In genomic region chr7:138954545-138955475, GRCh38 we compare ENCODE assay signal across 18 cellular contexts. TPM values are rescaled to one million over a fixed set of nuclear protein-coding genes. Genes with fewer than 3 reads are reported as not detected.
DNase-seq lines count a peak whose midpoint lies in the region; ATAC-seq and TF ChIP-seq lines count a peak whose summit lies in the region.
"Had no signal": no experiment of that assay in that cellular context is flagged by ENCODE, and none has a peak within 500 bp of the region (broad histone marks: within the 10 kb centered on the region; RNA-seq: fewer than 3 reads in every experiment).

No MANE protein-coding gene starts in this region.

- 64% methylated on average over 13 of the region's 14 CpGs for WGBS in mammary epithelial cell (ENCODE audit: low coverage, missing lambda C conversion rate)

- in situ Hi-C loops in mammary epithelial cell (cut with MboI; ENCODE audit: low sequenced_read_pairs in 2 of 2): no loop called here

- no peaks in the 10 kb centered on the region for H3K36me3 ChIP-seq in mammary epithelial cell (ENCODE audit: insufficient read depth, low read length)
- no peaks in the 10 kb centered on the region for H3K36me3 ChIP-seq in WERI-Rb-1
- H3K36me3 ChIP-seq in iPS-20b (ENCODE audit: insufficient read depth, low read depth, low read length): no peaks in the 10 kb centered on the region
- H3K36me3 ChIP-seq in upper lobe of right lung: no peaks in the 10 kb centered on the region
- H3K36me3 ChIP-seq: HAP-1 had no signal

- no peaks in the 10 kb centered on the region for H3K27me3 ChIP-seq in mammary epithelial cell (ENCODE audit: insufficient read depth, low read length)
- H3K27me3 ChIP-seq in WERI-Rb-1 (ENCODE audit: insufficient read depth, low read depth, severe bottlenecking): no peaks in the 10 kb centered on the region
- H3K27me3 ChIP-seq in iPS-20b (ENCODE audit: insufficient read depth, low read length): no peaks in the 10 kb centered on the region
- no peaks in the 10 kb centered on the region for H3K27me3 ChIP-seq in upper lobe of right lung
- H3K27me3 ChIP-seq: BLaER1 had no signal

- H3K36me3 Mint-ChIP-seq in MCF 10A (ENCODE audit: insufficient read depth, unreplicated experiment): peaks cover 4% of the 10 kb centered on the region
- H3K36me3 Mint-ChIP-seq in activated CD4-positive, alpha-beta memory T cell treated with anti-CD3 and anti-CD28 coated beads for 36 hours: no peaks in the 10 kb centered on the region

- H3K9ac ChIP-seq in mammary epithelial cell (ENCODE audit: insufficient read depth, low read length) (no peak overlapping the region), iPS-20b (ENCODE audit: low read depth, low read length) (no peak overlapping the region)
- H3K9ac ChIP-seq: BLaER1 had no signal

- H3K4me1 ChIP-seq in mammary epithelial cell (ENCODE audit: insufficient read depth, low read length) (no peaks in the 10 kb centered on the region), iPS-20b (ENCODE audit: insufficient read depth, low read length) (0 out of 2 replicates have a peak, but pooled peaks cover 11% of the 10 kb centered on the region), upper lobe of right lung (no peaks in the 10 kb centered on the region)

- dilution Hi-C loops in mammary epithelial cell (cut with HindIII; ENCODE audit: low sequenced_read_pairs): no loop called here

- BruUV-seq in MCF 10A (replicated peaks; lab: Mats Ljungman, UMichigan) (no TSS peak), mammary epithelial cell (replicated peaks; lab: Mats Ljungman, UMichigan) (no TSS peak)

- no peak overlapping the region for H3K4me3 ChIP-seq in mammary epithelial cell (replicated peaks in 1 of 3; ENCODE audit: insufficient read depth in 1 of 3, low read depth in 2 of 3, low read length in 3 of 3)
- no peak overlapping the region for H3K4me3 ChIP-seq in WERI-Rb-1 (ENCODE audit: low read depth, low read length)
- no peak overlapping the region for H3K4me3 ChIP-seq in iPS-20b (ENCODE audit: low read length)
- no peak overlapping the region for H3K4me3 ChIP-seq in upper lobe of right lung
- H3K4me3 ChIP-seq: BLaER1, HAP-1, K562 had no signal

- no peaks in the 10 kb centered on the region for H3K9me3 Mint-ChIP-seq in MCF 10A (ENCODE audit: unreplicated experiment)
- H3K9me3 Mint-ChIP-seq in activated CD4-positive, alpha-beta memory T cell treated with anti-CD3 and anti-CD28 coated beads for 36 hours: peaks cover 13% of the 10 kb centered on the region

- H3K27ac ChIP-seq in mammary epithelial cell (ENCODE audit: insufficient read depth, low read depth, low read length): no peak overlapping the region
- no peak overlapping the region for H3K27ac ChIP-seq in WERI-Rb-1
- peak overlapping the region; percentile 10 for H3K27ac ChIP-seq in iPS-20b (ENCODE audit: low read length)
- no peak overlapping the region for H3K27ac ChIP-seq in upper lobe of right lung
- H3K27ac ChIP-seq: BLaER1, HL-60 had no signal

- H3K27ac Mint-ChIP-seq in MCF 10A (ENCODE audit: low read depth, unreplicated experiment): peak overlapping the region; percentile 3
- H3K27ac Mint-ChIP-seq in activated CD4-positive, alpha-beta memory T cell treated with anti-CD3 and anti-CD28 coated beads for 36 hours: no peak overlapping the region

- DNase-seq in MCF 10A (ENCODE audit: unreplicated experiment) (no peak), mammary epithelial cell (no peak), WERI-Rb-1 (peak; percentile 22), upper lobe of right lung (no peak), HuH-7 (ENCODE audit: low spot score) (no peak), SKM-1 (lab: John Stamatoyannopoulos, UW; ENCODE audit: unreplicated experiment) (no peak)
- DNase-seq in activated CD4-positive, alpha-beta memory T cell treated with anti-CD3 and anti-CD28 coated beads for 36 hours: no peak
- DNase-seq: CD8-positive, alpha-beta memory T cell; DMS 273 treated with DMSO at 0.1 percent for 48 hours; GF-D8; NCI-H1417 treated with DMSO at 0.1 percent for 48 hours; NCI-H1930; PC-3 had no signal

- no peaks in the 10 kb centered on the region for H3K27me3 Mint-ChIP-seq in MCF 10A (ENCODE audit: insufficient read depth, unreplicated experiment)
- peaks cover 3% of the 10 kb centered on the region for H3K27me3 Mint-ChIP-seq in activated CD4-positive, alpha-beta memory T cell treated with anti-CD3 and anti-CD28 coated beads for 36 hours

- H3K4me2 ChIP-seq in mammary epithelial cell (ENCODE audit: insufficient read depth, low read depth, low read length): no peak overlapping the region
- H3K4me2 ChIP-seq: BLaER1 had no signal

- intact Hi-C loops in MCF 10A (cut with micrococcal nuclease): no loop called here
- intact Hi-C loops in mammary epithelial cell (cut with micrococcal nuclease): no loop called here
- intact Hi-C loops in upper lobe of right lung (cut with DNase I): no loop called here
- intact Hi-C loops in activated CD4-positive, alpha-beta memory T cell treated with anti-CD3 and anti-CD28 coated beads for 36 hours (cut with micrococcal nuclease): no loop called here

- H3K4me3 Mint-ChIP-seq in MCF 10A (ENCODE audit: unreplicated experiment): no peak overlapping the region
- no peak overlapping the region for H3K4me3 Mint-ChIP-seq in activated CD4-positive, alpha-beta memory T cell treated with anti-CD3 and anti-CD28 coated beads for 36 hours
- H3K4me3 Mint-ChIP-seq: CD8-positive, alpha-beta memory T cell had no signal

- no peak for TF ChIP-seq CTCF in MCF 10A (IDR thresholded peaks at IDR 0.05; ENCODE audit: unreplicated experiment)
- TF ChIP-seq CTCF in mammary epithelial cell (conservative IDR thresholded peaks at IDR 0.05 in 1 of 2, IDR thresholded peaks at IDR 0.05 in 1 of 2; ENCODE audit: extremely low read depth in 1 of 2, insufficient read depth in 1 of 2, low read depth in 1 of 2, low read length in 2 of 2): no peak
- TF ChIP-seq CTCF in WERI-Rb-1 (IDR thresholded peaks at IDR 0.05; ENCODE audit: low read depth, low read length): peak; percentile 44
- no peak for TF ChIP-seq CTCF in upper lobe of right lung (IDR thresholded peaks at IDR 0.05)

- H3K4me1 Mint-ChIP-seq in MCF 10A (ENCODE audit: insufficient read depth, unreplicated experiment): peaks cover 32% of the 10 kb centered on the region
- no peaks in the 10 kb centered on the region for H3K4me1 Mint-ChIP-seq in activated CD4-positive, alpha-beta memory T cell treated with anti-CD3 and anti-CD28 coated beads for 36 hours (ENCODE audit: low read depth)
- H3K4me1 Mint-ChIP-seq: CD8-positive, alpha-beta memory T cell had no signal

- no peaks in the 10 kb centered on the region for H4K20me1 ChIP-seq in mammary epithelial cell (ENCODE audit: insufficient read depth, low read length)

- peak; percentile 14 for ATAC-seq in upper lobe of right lung
- ATAC-seq: K562, PC-3 had no signal

- no peak overlapping the region for H2AFZ ChIP-seq in mammary epithelial cell (ENCODE audit: low read depth, low read length)

- no peaks in the 10 kb centered on the region for H3K9me3 ChIP-seq in mammary epithelial cell (replicated peaks; ENCODE audit: insufficient read depth, low read length)
- H3K9me3 ChIP-seq in WERI-Rb-1 (ENCODE audit: severe bottlenecking): no peaks in the 10 kb centered on the region
- H3K9me3 ChIP-seq in iPS-20b (ENCODE audit: insufficient read depth, low read depth, low read length): no peaks in the 10 kb centered on the region
- H3K9me3 ChIP-seq in upper lobe of right lung: no peaks in the 10 kb centered on the region
- H3K9me3 ChIP-seq: HAP-1 had no signal

- peaks cover 29% of the 10 kb centered on the region for H3K79me2 ChIP-seq in mammary epithelial cell (ENCODE audit: insufficient read depth, low read length)

- POLR2A ChIA-PET in MCF 10A (lab: Yijun Ruan, JAX): interaction anchor here (2.6 kb wide), 1 partner anchor 20 kb away, joined by 11 read pairs; no protein-coding TSS in a partner anchor
- POLR2A ChIA-PET in activated CD4-positive, alpha-beta memory T cell treated with anti-CD3 and anti-CD28 coated beads for 36 hours (lab: Charles Lee): no interaction called here

- CTCF ChIA-PET in MCF 10A (lab: Yijun Ruan, JAX) (interaction anchor here (1.2 kb wide), 1 partner anchor 69 kb away, joined by 4 read pairs; no protein-coding TSS in a partner anchor), mammary epithelial cell (lab: Charles Lee; ENCODE audit: low non-redundant PET) (no interaction called here)
- CTCF ChIA-PET in activated CD4-positive, alpha-beta memory T cell treated with anti-CD3 and anti-CD28 coated beads for 36 hours (lab: Charles Lee): no interaction called here

RNA-seq across cellular contexts. Expression of gene KIAA1549, which starts 26.4 kb away (rescaled TPM):
- 7.1 and 8.4 TPM in 2 replicates for total RNA-seq in MCF 10A (2022)
- 1 to 10 TPM; 3.8 to 7.7 TPM for total RNA-seq in mammary epithelial cell
- 2.4 TPM for polyA plus RNA-seq in mammary epithelial cell
- polyA minus RNA-seq in mammary epithelial cell: 11.8 TPM
- 5.7 TPM for total RNA-seq in upper lobe of right lung
- under 1 TPM; 0.85 to 0.95 TPM for total RNA-seq in activated CD4-positive, alpha-beta memory T cell treated with anti-CD3 and anti-CD28 coated beads for 36 hours
- polyA plus RNA-seq: CD8-positive, alpha-beta memory T cell had no signal
